ENCODE assay signal across 15 cellular contexts in genomic region chr1:30896905-30897304, GRCh38. TPM values are rescaled to one million over a fixed set of nuclear protein-coding genes. Genes with fewer than 3 reads are reported as not detected.
A peak's percentile ranks its signal among the peaks of the same experiment; 100 is the strongest.
DNase-seq lines count a peak whose midpoint lies in the region; ATAC-seq and TF ChIP-seq lines count a peak whose summit lies in the region.
"Had no signal": no experiment of that assay in that cellular context is flagged by ENCODE, and none has a peak within 500 bp of the region (broad histone marks: within the 10 kb centered on the region; RNA-seq: fewer than 3 reads in every experiment).

No MANE protein-coding gene starts in this region.

- DNase-seq in sigmoid colon, result no peak
- DNase-seq in natural killer cell treated with Interleukin-12 subunit alpha and Interleukin-12 subunit beta and Interleukin-15 and Interleukin-18, amount 100 ng/mL, for 72 hours (ENCODE audit: low spot score), result no peak
- no peak for DNase-seq in activated CD4-positive, alpha-beta T cell treated with anti-CD3 and anti-CD28 coated beads, Interleukin-2, amount 10 ng/mL, durations not matched to agents 24 days and 14 days
- DNase-seq in stimulated activated CD4-positive, alpha-beta T cell treated with anti-CD3 and anti-CD28 coated beads, Interleukin-4, amount 100 ng/mL, for 1 hour, result no peak
- DNase-seq: C1 segment of cervical spinal cord; Calu3; CD4-positive, alpha-beta T cell; DMS 273 treated with DMSO at 0.1 percent for 48 hours; H7 had no signal

- peak overlapping the region in 4 of 5 experiments; percentile 8 to 93 (median 44) for H3K27ac Mint-ChIP-seq in brain
- H3K27ac Mint-ChIP-seq in natural killer cell treated with Interleukin-12 subunit alpha and Interleukin-12 subunit beta and Interleukin-15 and Interleukin-18, amount 100 ng/mL, for 72 hours, result no peak overlapping the region
- H3K27ac Mint-ChIP-seq in activated CD4-positive, alpha-beta T cell treated with anti-CD3 and anti-CD28 coated beads, Interleukin-2, amount 10 ng/mL, durations not matched to agents 24 days and 14 days, result no peak overlapping the region
- H3K27ac Mint-ChIP-seq: B cell; CD4-positive, alpha-beta T cell; GM23338 had no signal

- H3K36me3 ChIP-seq in muscle layer of colon (ENCODE audit: insufficient read depth, low read length) (peaks cover 6% of the 10 kb centered on the region), sigmoid colon (no peaks in the 10 kb centered on the region)

- ATAC-seq in GM18858 (IDR thresholded peaks at IDR 0.05; ENCODE audit: unreplicated experiment), result no peak
- no peak for ATAC-seq in natural killer cell treated with Interleukin-12 subunit alpha and Interleukin-12 subunit beta and Interleukin-15 and Interleukin-18, amount 100 ng/mL, for 72 hours
- ATAC-seq: GM12878 had no signal

- H3K27ac ChIP-seq in muscle layer of colon (ENCODE audit: low read depth, low read length) (peak overlapping the region; percentile 82), sigmoid colon (peak overlapping the region; percentile 72 to 95 (median 94))

- intact Hi-C loops in sigmoid colon (cut with DNase I), result no loop called here
- intact Hi-C loops in activated CD4-positive, alpha-beta T cell treated with anti-CD3 and anti-CD28 coated beads, Interleukin-2, amount 10 ng/mL, durations not matched to agents 24 days and 14 days (cut with micrococcal nuclease), result no loop called here

- H3K4me3 Mint-ChIP-seq in brain, result no peak overlapping the region
- H3K4me3 Mint-ChIP-seq in natural killer cell treated with Interleukin-12 subunit alpha and Interleukin-12 subunit beta and Interleukin-15 and Interleukin-18, amount 100 ng/mL, for 72 hours, result no peak overlapping the region
- no peak overlapping the region for H3K4me3 Mint-ChIP-seq in activated CD4-positive, alpha-beta T cell treated with anti-CD3 and anti-CD28 coated beads, Interleukin-2, amount 10 ng/mL, durations not matched to agents 24 days and 14 days
- H3K4me3 Mint-ChIP-seq: B cell; CD4-positive, alpha-beta T cell; GM23338 had no signal

- H3K36me3 Mint-ChIP-seq in brain, result no peaks in the 10 kb centered on the region
- no peaks in the 10 kb centered on the region for H3K36me3 Mint-ChIP-seq in natural killer cell treated with Interleukin-12 subunit alpha and Interleukin-12 subunit beta and Interleukin-15 and Interleukin-18, amount 100 ng/mL, for 72 hours
- no peaks in the 10 kb centered on the region for H3K36me3 Mint-ChIP-seq in activated CD4-positive, alpha-beta T cell treated with anti-CD3 and anti-CD28 coated beads, Interleukin-2, amount 10 ng/mL, durations not matched to agents 24 days and 14 days (ENCODE audit: low read depth)

- H3K27me3 Mint-ChIP-seq in brain, result peaks cover 7% of the 10 kb centered on the region
- peaks cover 26 to 38% of the 10 kb centered on the region in 2 donors for H3K27me3 Mint-ChIP-seq in natural killer cell treated with Interleukin-12 subunit alpha and Interleukin-12 subunit beta and Interleukin-15 and Interleukin-18, amount 100 ng/mL, for 72 hours
- peaks cover 9% of the 10 kb centered on the region for H3K27me3 Mint-ChIP-seq in activated CD4-positive, alpha-beta T cell treated with anti-CD3 and anti-CD28 coated beads, Interleukin-2, amount 10 ng/mL, durations not matched to agents 24 days and 14 days

- H3K4me1 ChIP-seq in muscle layer of colon (ENCODE audit: insufficient read depth, low read length), result peaks cover 83% of the 10 kb centered on the region
- H3K4me1 ChIP-seq in sigmoid colon, result peaks cover 0 to 100% (median 87%) of the 10 kb centered on the region in 4 donors

- H3K4me3 ChIP-seq in muscle layer of colon (ENCODE audit: low read depth in 1 of 2, low read length in 2 of 2) (no peak overlapping the region), sigmoid colon (no peak overlapping the region)
- H3K4me3 ChIP-seq: GM12878, GM23338 had no signal

- peaks cover 89% of the 10 kb centered on the region for H3K4me1 Mint-ChIP-seq in brain
- peaks cover 0 to 9% of the 10 kb centered on the region in 2 donors for H3K4me1 Mint-ChIP-seq in natural killer cell treated with Interleukin-12 subunit alpha and Interleukin-12 subunit beta and Interleukin-15 and Interleukin-18, amount 100 ng/mL, for 72 hours (ENCODE audit: low read depth in 2 of 2)
- H3K4me1 Mint-ChIP-seq in activated CD4-positive, alpha-beta T cell treated with anti-CD3 and anti-CD28 coated beads, Interleukin-2, amount 10 ng/mL, durations not matched to agents 24 days and 14 days, result peaks cover 3% of the 10 kb centered on the region

- 89 to 95% methylated on average over 2 of the region's 2 CpGs for whole genome bisulfite sequencing in sigmoid colon, 2 donors

- no peak for TF ChIP-seq EP300 in sigmoid colon (IDR thresholded peaks at IDR 0.05)

- H3K9me3 ChIP-seq in muscle layer of colon (ENCODE audit: low read length), result no peaks in the 10 kb centered on the region
- no peaks in the 10 kb centered on the region for H3K9me3 ChIP-seq in sigmoid colon

- no peak overlapping the region for H3K9ac ChIP-seq in muscle layer of colon (ENCODE audit: low read length)

- TF ChIP-seq POLR2A in sigmoid colon (IDR thresholded peaks at IDR 0.05), result no peak

- H3K27me3 ChIP-seq in muscle layer of colon (ENCODE audit: control insufficient read depth in 1 of 2, insufficient read depth in 2 of 2, low read length in 2 of 2), result no peaks in the 10 kb centered on the region
- no peaks in the 10 kb centered on the region for H3K27me3 ChIP-seq in sigmoid colon

- H3K9me3 Mint-ChIP-seq in brain, result peaks cover 0 to 3% (median 0%) of the 10 kb centered on the region in 5 experiments
- peaks cover 9% of the 10 kb centered on the region for H3K9me3 Mint-ChIP-seq in natural killer cell treated with Interleukin-12 subunit alpha and Interleukin-12 subunit beta and Interleukin-15 and Interleukin-18, amount 100 ng/mL, for 72 hours
- peaks cover 4% of the 10 kb centered on the region for H3K9me3 Mint-ChIP-seq in activated CD4-positive, alpha-beta T cell treated with anti-CD3 and anti-CD28 coated beads, Interleukin-2, amount 10 ng/mL, durations not matched to agents 24 days and 14 days
- H3K9me3 Mint-ChIP-seq: CD4-positive, alpha-beta T cell; GM23338 had no signal

- TF ChIP-seq CTCF in brain (conservative IDR thresholded peaks at IDR 0.05) (no peak), sigmoid colon (IDR thresholded peaks at IDR 0.05) (no peak)

RNA-seq across cellular contexts. Expression of gene SDC3, which starts 11.7 kb away (rescaled TPM):
- polyA plus RNA-seq in brain (ENCODE audit: insufficient read depth, low read depth, low replicate concordance) (117 TPM), sigmoid colon (10 to 100 TPM in 1 of 3 donors, 1 to 10 TPM in 2; 2.4 to 29.8 (median 6.5) TPM)
- total RNA-seq in sigmoid colon, result 10 to 100 TPM; 29.9 to 91.1 (median 50.7) TPM
- under 1 TPM in 1 of 2 donors, not detected in 1; 0.11 TPM for total RNA-seq in natural killer cell treated with Interleukin-12 subunit alpha and Interleukin-12 subunit beta and Interleukin-15 and Interleukin-18, amount 100 ng/mL, for 72 hours
- total RNA-seq in activated CD4-positive, alpha-beta T cell treated with anti-CD3 and anti-CD28 coated beads, Interleukin-2, amount 10 ng/mL, durations not matched to agents 24 days and 14 days, result 0.33 and 0.44 TPM in 2 replicates

Comparison
In these comparisons a context has a peak if more than half of its experiments do, and no peak if none do; other contexts are left out.
1. H3K27ac Mint-ChIP-seq: peak in brain (4 of 5); none in natural killer cell treated with Interleukin-12 subunit alpha and Interleukin-12 subunit beta and Interleukin-15 and Interleukin-18, amount 100 ng/mL, for 72 hours (0 of 2) and activated CD4-positive, alpha-beta T cell treated with anti-CD3 and anti-CD28 coated beads, Interleukin-2, amount 10 ng/mL, durations not matched to agents 24 days and 14 days (single experiment).
2. RNA of gene SDC3, which starts 11.7 kb away (total RNA-seq): 29.9 to 91.1 TPM in sigmoid colon; 0.33 to 0.44 TPM in activated CD4-positive, alpha-beta T cell treated with anti-CD3 and anti-CD28 coated beads, Interleukin-2, amount 10 ng/mL, durations not matched to agents 24 days and 14 days and 0.11 TPM in natural killer cell treated with Interleukin-12 subunit alpha and Interleukin-12 subunit beta and Interleukin-15 and Interleukin-18, amount 100 ng/mL, for 72 hours; every median in the first group is over 10 times any median in the second.